9 cellular contexts compared by ENCODE assay signal in genomic region chr16:30041841-30042240, GRCh38. TPM values are rescaled to one million over a fixed set of nuclear protein-coding genes. Genes with fewer than 3 reads are reported as not detected.
DNase-seq lines count a peak whose midpoint lies in the region; ATAC-seq, FAIRE-seq and TF ChIP-seq lines count a peak whose summit lies in the region.
"Had no signal": no experiment of that assay in that cellular context is flagged by ENCODE, and none has a peak within 500 bp of the region (broad histone marks: within the 10 kb centered on the region; RNA-seq: fewer than 3 reads in every experiment).

No MANE protein-coding gene starts in this region.

- H3K36me3 ChIP-seq in BE2C (no peaks in the 10 kb centered on the region), GM12878 (ENCODE audit: control insufficient read depth in 2 of 2, insufficient read depth in 2 of 2, low read length in 1 of 2) (no peaks in the 10 kb centered on the region), lower lobe of right lung (no peaks in the 10 kb centered on the region)

- ATAC-seq in GM12878 = no peak
- ATAC-seq in lower lobe of right lung = no peak

- no peak overlapping the region for H3K9ac ChIP-seq in GM12878 (ENCODE audit: control insufficient read depth, insufficient read depth, low read length)

- intact Hi-C loops in GM12878 (cut with micrococcal nuclease; ENCODE audit: unreplicated experiment) = no loop called here
- intact Hi-C loops in lower lobe of right lung (cut with DNase I) = no loop called here
- intact Hi-C loops in activated naive CD4-positive, alpha-beta T cell treated with anti-CD3 and anti-CD28 coated beads for 36 hours (cut with micrococcal nuclease) = no loop called here

- POLR2A ChIA-PET in HEK293T (lab: Yijun Ruan, JAX) (interaction anchor here (1.2 kb wide), 3 partner anchors 24 to 142 kb away, joined by 3 to 4 read pairs (median 3); partner anchors contain the start of genes ALDOA, CORO1A and TBX6), GM12878 (lab: Charles Lee) (interaction anchor here (0.6 to 0.8 kb wide), 2 partner anchors 49 to 166 kb away, joined by 3 to 6 read pairs; no protein-coding TSS in a partner anchor)

- DNase-seq in BE2C (no peak), HEK293T (ENCODE audit: extremely low spot score) (no peak), GM12878 (ENCODE audit: low read depth, low spot score) (no peak), lower lobe of right lung (no peak), NCI-H1092 treated with DMSO at 0.1 percent for 48 hours (lab: John Stamatoyannopoulos, UW) (no peak)
- DNase-seq in activated naive CD4-positive, alpha-beta T cell treated with anti-CD3 and anti-CD28 coated beads for 36 hours = no peak
- no peak for DNase-seq in stimulated activated CD4-positive, alpha-beta T cell treated with anti-CD3 and anti-CD28 coated beads, Interleukin-2, amount 100 ng/mL, for 48 hours
- DNase-seq in activated naive CD4-positive, alpha-beta T cell (lab: John Stamatoyannopoulos, UW) = no peak
- DNase-seq: activated CD4-positive, alpha-beta T cell treated with anti-CD3 and anti-CD28 coated beads for 48 hours had no signal

- H3K27me3 Mint-ChIP-seq in activated naive CD4-positive, alpha-beta T cell treated with anti-CD3 and anti-CD28 coated beads for 36 hours (ENCODE audit: low read depth) = no peaks in the 10 kb centered on the region

- no peaks in the 10 kb centered on the region for H3K9me3 ChIP-seq in BE2C
- no peaks in the 10 kb centered on the region for H3K9me3 ChIP-seq in GM12878 (replicated peaks; ENCODE audit: control insufficient read depth, insufficient read depth, low read length)
- H3K9me3 ChIP-seq in lower lobe of right lung = no peaks in the 10 kb centered on the region

- H2AFZ ChIP-seq in GM12878 (ENCODE audit: control insufficient read depth, low read depth, low read length) = no peak overlapping the region

- H3K4me3 ChIP-seq in BE2C (ENCODE audit: low read depth, low read length) (no peak overlapping the region), GM12878 (no peak overlapping the region), lower lobe of right lung (no peak overlapping the region)

- 27% methylated on average over 5 of the region's 5 CpGs for WGBS in GM12878 (ENCODE audit: insufficient coverage, insufficient replicate concordance, low lambda C conversion rate, missing lambda C conversion rate)

- H3K27me3 ChIP-seq in BE2C (no peaks in the 10 kb centered on the region), GM12878 (replicated peaks in 1 of 2; ENCODE audit: control insufficient read depth in 2 of 2, insufficient read depth in 2 of 2, low read length in 1 of 2) (no peaks in the 10 kb centered on the region), lower lobe of right lung (ENCODE audit: low read depth) (peaks cover 15% of the 10 kb centered on the region)

- RAD21 ChIA-PET in GM12878 (lab: Charles Lee; ENCODE audit: unreplicated experiment) = no interaction called here

- H3K4me1 ChIP-seq in BE2C = no peaks in the 10 kb centered on the region
- H3K4me1 ChIP-seq in GM12878 (ENCODE audit: control insufficient read depth, insufficient read depth, low read length) = no peaks in the 10 kb centered on the region
- H3K4me1 ChIP-seq in lower lobe of right lung = no peaks in the 10 kb centered on the region

- SMC1A ChIA-PET in GM12878 (lab: Charles Lee; ENCODE audit: uncharacterized antibody, unreplicated experiment) = no interaction called here

- no TSS peak for BruUV-seq in GM12878 (replicated peaks; lab: Mats Ljungman, UMichigan)

- FAIRE-seq in GM12878 (lab: Jason Lieb, UNC) = no peak

- H3K4me3 Mint-ChIP-seq in activated naive CD4-positive, alpha-beta T cell treated with anti-CD3 and anti-CD28 coated beads for 36 hours = no peak overlapping the region

- TF ChIP-seq CTCF in BE2C (IDR thresholded peaks at IDR 0.05; ENCODE audit: low read depth, low read length) (peak; percentile 70), GM12878 (IDR thresholded peaks at IDR 0.05 in 2 of 3, conservative IDR thresholded peaks at IDR 0.05 in 1 of 3; ENCODE audit: control insufficient read depth in 2 of 3, extremely low read depth in 1 of 3, insufficient read depth in 1 of 3, low read depth in 3 of 3, low read length in 3 of 3) (peak; percentile 6 to 29 (median 24); a peak in 3 of 6 replicates), lower lobe of right lung (IDR thresholded peaks at IDR 0.05) (peak; percentile 49)

- no peaks in the 10 kb centered on the region for H4K20me1 ChIP-seq in GM12878 (ENCODE audit: control insufficient read depth, insufficient read depth)

- no peak overlapping the region for H3K4me2 ChIP-seq in GM12878 (ENCODE audit: control insufficient read depth, insufficient read depth)

- TF ChIP-seq POLR2A in GM12878 (IDR thresholded peaks at IDR 0.05; ENCODE audit: low read depth, low read length) = no peak

- TF ChIP-seq RAD21 in GM12878 (IDR thresholded peaks at IDR 0.05; ENCODE audit: insufficient read depth, low read depth, low read length) = peak; percentile 47

- no peaks in the 10 kb centered on the region for H3K9me3 Mint-ChIP-seq in activated naive CD4-positive, alpha-beta T cell treated with anti-CD3 and anti-CD28 coated beads for 36 hours

- in situ Hi-C loops in GM12878 (cut with MboI) = no loop called here

- no peaks in the 10 kb centered on the region for H3K36me3 Mint-ChIP-seq in activated naive CD4-positive, alpha-beta T cell treated with anti-CD3 and anti-CD28 coated beads for 36 hours (ENCODE audit: low read depth)

- no peaks in the 10 kb centered on the region for H3K4me1 Mint-ChIP-seq in activated naive CD4-positive, alpha-beta T cell treated with anti-CD3 and anti-CD28 coated beads for 36 hours (ENCODE audit: low read depth)

- no peak for TF ChIP-seq EP300 in GM12878 (IDR thresholded peaks at IDR 0.05; ENCODE audit: borderline replicate concordance in 1 of 2, control insufficient read depth in 1 of 2, low read depth in 2 of 2, low read length in 2 of 2)

- CTCF ChIA-PET in HEK293T (lab: Yijun Ruan, JAX) = interaction anchor here (0.6 to 2.3 kb wide), 7 partner anchors 10 to 193 kb away, joined by 3 to 10 read pairs (median 4); partner anchors contain the start of genes TBX6 and TLCD3B
- CTCF ChIA-PET in GM12878 (lab: Yijun Ruan, JAX) = interaction anchor here (0.9 to 4.5 kb wide), 4 partner anchors 9 to 50 kb away, joined by 3 to 24 read pairs (median 7); partner anchors contain the start of gene TBX6
- CTCF ChIA-PET in activated naive CD4-positive, alpha-beta T cell treated with anti-CD3 and anti-CD28 coated beads for 36 hours (lab: Charles Lee) = interaction anchor here (0.7 to 1.6 kb wide), 5 partner anchors 10 to 360 kb away, joined by 3 to 7 read pairs (median 4); no protein-coding TSS in a partner anchor

- H3K79me2 ChIP-seq in GM12878 (ENCODE audit: control insufficient read depth, insufficient read depth, low read length) = no peaks in the 10 kb centered on the region

- H3K27ac ChIP-seq in GM12878 (ENCODE audit: control insufficient read depth, insufficient read depth) (no peak overlapping the region), lower lobe of right lung (no peak overlapping the region)

- H3K27ac Mint-ChIP-seq in activated naive CD4-positive, alpha-beta T cell treated with anti-CD3 and anti-CD28 coated beads for 36 hours = no peak overlapping the region

RNA-seq across cellular contexts. Expression of gene TLCD3B, which starts 10.8 kb away (rescaled TPM):
- 196 TPM for polyA plus RNA-seq in BE2C (2012; ENCODE audit: insufficient read depth, insufficient read length, low read depth)
- 0.76 TPM in 1 of 2 replicates, not detected in the other for total RNA-seq in GM12878 (2013; cell fraction: nucleolus; rRNA removed)
- 0.22 TPM in 1 of 2 replicates, not detected in the other for total RNA-seq in GM12878 (2014; rRNA removed)
- 0.13 TPM in 1 of 2 replicates, not detected in the other for total RNA-seq in GM12878 (2014; rRNA removed; fragmentation: Illumina TruSeq; extraction: Trizol)
- total RNA-seq in GM12878 (2021) = 0.29 and 0.51 TPM in 2 replicates
- polyA plus RNA-seq in GM12878 (2011; ENCODE audit: low read depth) = 0.29 TPM
- 0.08 and 0.12 TPM in 2 replicates for polyA plus RNA-seq in GM12878 (2011; rRNA removed)
- 0.10 and 0.20 TPM in 2 replicates for polyA plus RNA-seq in GM12878 (2011; cell fraction: cytosol; rRNA removed)
- 1.4 and 1.6 TPM in 2 replicates for polyA plus RNA-seq in GM12878 (2011; cell fraction: nucleus; rRNA removed)
- 0.43 and 0.46 TPM in 2 replicates for polyA plus RNA-seq in GM12878 (2012)
- polyA plus RNA-seq in GM12878 (2014; fragmentation: Illumina TruSeq; extraction: Trizol) = 0.35 TPM in 1 of 2 replicates, not detected in the other
- polyA plus RNA-seq in GM12878 (2014; fragmentation: Nextera tagmentation; extraction: Ambion mirVana) = under 1 TPM in 1 of 2 experiments, not detected in 1; 0.05 TPM
- polyA plus RNA-seq in GM12878 (2014; rRNA removed) = 0.22 and 0.28 TPM in 2 replicates
- not detected for polyA plus RNA-seq in GM12878 (2016; fragmentation: Nextera tagmentation; extraction: Ambion mirVana)
- polyA minus RNA-seq in GM12878 (2011; rRNA and poly(A)+ RNA removed) = 0.26 and 0.29 TPM in 2 replicates
- not detected in 2 replicates for polyA minus RNA-seq in GM12878 (2011; cell fraction: cytosol; rRNA and poly(A)+ RNA removed)
- not detected in 2 replicates for polyA minus RNA-seq in GM12878 (2011; cell fraction: nucleus; rRNA and poly(A)+ RNA removed)
- total RNA-seq in lower lobe of right lung = not detected
- total RNA-seq in activated naive CD4-positive, alpha-beta T cell treated with anti-CD3 and anti-CD28 coated beads for 36 hours = 1 to 10 TPM; 4.6 to 6.1 TPM

RNA-seq across cellular contexts. Expression of gene C16orf92, which starts 18.8 kb away (rescaled TPM):
- polyA plus RNA-seq in BE2C (2012; ENCODE audit: insufficient read depth, insufficient read length, low read depth) = 4.3 TPM
- not detected in 2 replicates for total RNA-seq in GM12878 (2013; cell fraction: nucleolus; rRNA removed)
- total RNA-seq in GM12878 (2014; rRNA removed) (not detected in 2 replicates), GM12878 (2014; rRNA removed; fragmentation: Illumina TruSeq; extraction: Trizol) (not detected in 2 replicates), GM12878 (2021) (not detected in 2 replicates), lower lobe of right lung (not detected)
- not detected for polyA plus RNA-seq in GM12878 (2011; ENCODE audit: low read depth)
- polyA plus RNA-seq in GM12878 (2011; rRNA removed) (not detected in 2 replicates), GM12878 (2014; fragmentation: Illumina TruSeq; extraction: Trizol) (not detected in 2 replicates), GM12878 (2014; fragmentation: Nextera tagmentation; extraction: Ambion mirVana) (not detected), GM12878 (2014; rRNA removed) (not detected in 2 replicates), GM12878 (2016; fragmentation: Nextera tagmentation; extraction: Ambion mirVana) (not detected)
- not detected in 2 replicates for polyA plus RNA-seq in GM12878 (2011; cell fraction: cytosol; rRNA removed)
- not detected in 2 replicates for polyA plus RNA-seq in GM12878 (2011; cell fraction: nucleus; rRNA removed)
- not detected in 2 replicates for polyA plus RNA-seq in GM12878 (2012)
- not detected in 2 replicates for polyA minus RNA-seq in GM12878 (2011; rRNA and poly(A)+ RNA removed)
- not detected in 2 replicates for polyA minus RNA-seq in GM12878 (2011; cell fraction: cytosol; rRNA and poly(A)+ RNA removed)
- not detected in 2 replicates for polyA minus RNA-seq in GM12878 (2011; cell fraction: nucleus; rRNA and poly(A)+ RNA removed)
- not detected for total RNA-seq in activated naive CD4-positive, alpha-beta T cell treated with anti-CD3 and anti-CD28 coated beads for 36 hours

RNA-seq across cellular contexts. Expression of gene ALDOA, which starts 23.7 kb away (rescaled TPM):
- 2,114 TPM for polyA plus RNA-seq in BE2C (2012; ENCODE audit: insufficient read depth, insufficient read length, low read depth)
- total RNA-seq in GM12878 (2013; cell fraction: nucleolus; rRNA removed) = 235 and 245 TPM in 2 replicates
- total RNA-seq in GM12878 (2014; rRNA removed) (1,247 and 1,393 TPM in 2 replicates), GM12878 (2014; rRNA removed; fragmentation: Illumina TruSeq; extraction: Trizol) (804 and 922 TPM in 2 replicates), GM12878 (2021) (1,355 and 1,356 TPM in 2 replicates), lower lobe of right lung (733 TPM)
- 1,146 TPM for polyA plus RNA-seq in GM12878 (2011; ENCODE audit: low read depth)
- polyA plus RNA-seq in GM12878 (2011; rRNA removed) (672 and 1,081 TPM in 2 replicates), GM12878 (2014; fragmentation: Illumina TruSeq; extraction: Trizol) (300 and 751 TPM in 2 replicates), GM12878 (2014; fragmentation: Nextera tagmentation; extraction: Ambion mirVana) (100 to 1,000 TPM; 218 to 335 TPM), GM12878 (2014; rRNA removed) (1,109 and 1,522 TPM in 2 replicates), GM12878 (2016; fragmentation: Nextera tagmentation; extraction: Ambion mirVana) (1,000 to 10,000 TPM; 2,119 to 2,339 TPM)
- polyA plus RNA-seq in GM12878 (2011; cell fraction: cytosol; rRNA removed) = 1,688 and 1,856 TPM in 2 replicates
- polyA plus RNA-seq in GM12878 (2011; cell fraction: nucleus; rRNA removed) = 1,192 and 1,238 TPM in 2 replicates
- 1,728 and 2,147 TPM in 2 replicates for polyA plus RNA-seq in GM12878 (2012)
- polyA minus RNA-seq in GM12878 (2011; rRNA and poly(A)+ RNA removed) = 879 and 1,597 TPM in 2 replicates
- 780 and 912 TPM in 2 replicates for polyA minus RNA-seq in GM12878 (2011; cell fraction: cytosol; rRNA and poly(A)+ RNA removed)
- 308 and 419 TPM in 2 replicates for polyA minus RNA-seq in GM12878 (2011; cell fraction: nucleus; rRNA and poly(A)+ RNA removed)
- total RNA-seq in activated naive CD4-positive, alpha-beta T cell treated with anti-CD3 and anti-CD28 coated beads for 36 hours = 1,000 to 10,000 TPM; 1,750 to 1,795 TPM

RNA-seq across cellular contexts. Expression of gene DOC2A, which starts 31.0 kb away (rescaled TPM):
- polyA plus RNA-seq in BE2C (2012; ENCODE audit: insufficient read depth, insufficient read length, low read depth) = 22.3 TPM
- 0.27 and 0.33 TPM in 2 replicates for total RNA-seq in GM12878 (2013; cell fraction: nucleolus; rRNA removed)
- 0.17 TPM in 1 of 2 replicates, not detected in the other for total RNA-seq in GM12878 (2014; rRNA removed)
- not detected in 2 replicates for total RNA-seq in GM12878 (2014; rRNA removed; fragmentation: Illumina TruSeq; extraction: Trizol)
- 0.11 TPM in 1 of 2 replicates, not detected in the other for total RNA-seq in GM12878 (2021)
- not detected for polyA plus RNA-seq in GM12878 (2011; ENCODE audit: low read depth)
- 0.06 and 0.15 TPM in 2 replicates for polyA plus RNA-seq in GM12878 (2011; rRNA removed)
- polyA plus RNA-seq in GM12878 (2011; cell fraction: cytosol; rRNA removed) = 0.17 and 0.37 TPM in 2 replicates
- polyA plus RNA-seq in GM12878 (2011; cell fraction: nucleus; rRNA removed) = 0.85 and 1.1 TPM in 2 replicates
- polyA plus RNA-seq in GM12878 (2012) = 0.09 and 0.13 TPM in 2 replicates
- 0.06 TPM in 1 of 2 replicates, not detected in the other for polyA plus RNA-seq in GM12878 (2014; fragmentation: Illumina TruSeq; extraction: Trizol)
- polyA plus RNA-seq in GM12878 (2014; fragmentation: Nextera tagmentation; extraction: Ambion mirVana) = not detected
- polyA plus RNA-seq in GM12878 (2014; rRNA removed) = 0.09 TPM in 2 replicates
- not detected for polyA plus RNA-seq in GM12878 (2016; fragmentation: Nextera tagmentation; extraction: Ambion mirVana)
- polyA minus RNA-seq in GM12878 (2011; rRNA and poly(A)+ RNA removed) = not detected in 2 replicates
- polyA minus RNA-seq in GM12878 (2011; cell fraction: cytosol; rRNA and poly(A)+ RNA removed) = not detected in 2 replicates
- polyA minus RNA-seq in GM12878 (2011; cell fraction: nucleus; rRNA and poly(A)+ RNA removed) = 0.29 and 0.36 TPM in 2 replicates
- 6.4 TPM for total RNA-seq in lower lobe of right lung
- under 1 TPM; 0.64 to 0.86 TPM for total RNA-seq in activated naive CD4-positive, alpha-beta T cell treated with anti-CD3 and anti-CD28 coated beads for 36 hours

RNA-seq across cellular contexts. Expression of gene PPP4C, which starts 34.0 kb away (rescaled TPM):
- polyA plus RNA-seq in BE2C (2012; ENCODE audit: insufficient read depth, insufficient read length, low read depth) = 317 TPM
- total RNA-seq in GM12878 (2013; cell fraction: nucleolus; rRNA removed) = 25.0 and 30.4 TPM in 2 replicates
- total RNA-seq in GM12878 (2014; rRNA removed) (93.4 and 118 TPM in 2 replicates), GM12878 (2014; rRNA removed; fragmentation: Illumina TruSeq; extraction: Trizol) (63.9 and 75.0 TPM in 2 replicates), GM12878 (2021) (130 and 132 TPM in 2 replicates), lower lobe of right lung (68.9 TPM)
- polyA plus RNA-seq in GM12878 (2011; ENCODE audit: low read depth) = 59.0 TPM
- polyA plus RNA-seq in GM12878 (2011; rRNA removed) (73.0 and 143 TPM in 2 replicates), GM12878 (2014; fragmentation: Illumina TruSeq; extraction: Trizol) (34.5 and 83.7 TPM in 2 replicates), GM12878 (2014; fragmentation: Nextera tagmentation; extraction: Ambion mirVana) (10 to 100 TPM in 1 of 2 experiments, 1 to 10 TPM in 1; 2.7 to 18.8 TPM), GM12878 (2014; rRNA removed) (165 and 178 TPM in 2 replicates), GM12878 (2016; fragmentation: Nextera tagmentation; extraction: Ambion mirVana) (100 to 1,000 TPM; 194 to 240 TPM)
- 224 and 278 TPM in 2 replicates for polyA plus RNA-seq in GM12878 (2011; cell fraction: cytosol; rRNA removed)
- polyA plus RNA-seq in GM12878 (2011; cell fraction: nucleus; rRNA removed) = 130 and 151 TPM in 2 replicates
- polyA plus RNA-seq in GM12878 (2012) = 94.4 and 102 TPM in 2 replicates
- 341 and 402 TPM in 2 replicates for polyA minus RNA-seq in GM12878 (2011; rRNA and poly(A)+ RNA removed)
- 82.1 and 104 TPM in 2 replicates for polyA minus RNA-seq in GM12878 (2011; cell fraction: cytosol; rRNA and poly(A)+ RNA removed)
- 27.3 and 42.2 TPM in 2 replicates for polyA minus RNA-seq in GM12878 (2011; cell fraction: nucleus; rRNA and poly(A)+ RNA removed)
- 100 to 1,000 TPM; 104 to 105 TPM for total RNA-seq in activated naive CD4-positive, alpha-beta T cell treated with anti-CD3 and anti-CD28 coated beads for 36 hours
